Comparison of ENCODE assay signal across 10 cellular contexts in genomic region chr2:5444168-5444567, GRCh38.
"Had no signal": no experiment of that assay in that cellular context is flagged by ENCODE, and none has a peak within 500 bp of the region (broad histone marks: within the 10 kb centered on the region; RNA-seq: fewer than 3 reads in every experiment).

No MANE protein-coding gene starts in this region.

- H3K4me2 ChIP-seq: GM23338 had no signal

- H3K9me3 ChIP-seq: HAP-1 had no signal

- H3K27ac Mint-ChIP-seq: GM23338, H9, HFFc6 had no signal

- H3K27ac ChIP-seq: GM23248 had no signal

- H3K4me3 ChIP-seq: GM23248, GM23338, HAP-1 had no signal

- DNase-seq: GM23248, GOT3, H7, H9, HCEC 1CT, HFFc6 had no signal

- ATAC-seq: GM23338, HCT116 had no signal

- FAIRE-seq: H54 had no signal

- H3K4me1 ChIP-seq: HAP-1 had no signal

- H3K9me3 Mint-ChIP-seq: H9 had no signal

- H2AFZ ChIP-seq: GM23248, GM23338 had no signal

- H3K9ac ChIP-seq: GM23248 had no signal

- H3K36me3 ChIP-seq: HAP-1 had no signal
